ENCODE assay signal across 1 cellular context in the genomic region with DNA sequence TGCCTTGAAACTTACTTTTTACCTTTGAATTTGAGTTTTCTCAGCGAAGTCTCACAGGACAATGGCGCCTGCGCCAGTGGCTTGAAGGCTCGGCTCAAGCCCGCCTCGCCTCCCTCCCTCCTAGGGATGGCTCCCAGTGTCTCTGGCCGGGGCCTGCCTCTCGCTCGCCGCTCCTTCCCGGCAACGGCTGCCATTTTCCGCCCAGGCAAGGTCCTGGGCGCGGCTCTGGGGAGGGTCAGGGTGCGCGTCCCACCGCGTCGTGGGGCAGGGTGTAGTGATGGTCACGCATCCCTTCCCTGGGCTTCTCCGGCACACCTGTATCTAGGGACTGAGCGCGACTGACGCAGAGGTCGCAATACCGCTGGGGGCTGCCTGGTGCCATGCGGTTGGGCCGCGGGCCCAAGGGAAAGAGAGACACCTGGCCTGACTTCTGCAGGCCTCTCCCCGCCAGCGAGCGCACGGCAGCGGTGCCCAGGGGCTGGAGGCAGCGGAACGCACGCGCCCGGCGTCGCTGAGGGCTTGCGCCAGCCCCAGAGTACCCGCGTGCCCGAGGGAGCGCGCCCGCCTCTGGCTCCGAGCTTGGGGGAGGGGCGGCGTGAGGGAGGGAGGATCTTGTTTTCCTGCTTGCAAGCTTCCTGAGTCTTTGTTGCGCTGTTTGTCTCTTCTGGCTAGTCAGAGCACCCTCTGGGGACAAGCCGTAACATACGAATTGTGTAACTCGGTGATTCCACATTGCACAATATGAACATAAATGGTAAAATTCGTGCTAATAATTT.
TF ChIP-seq lines count a peak whose summit lies in the region.

No MANE protein-coding gene starts in this region.

TF ChIP-seq in HepG2, 621 proteins besides CTCF, POLR2A, EP300 and RAD21 (continued from another document and continues in another):
- TF ChIP-seq, protein P1, sequence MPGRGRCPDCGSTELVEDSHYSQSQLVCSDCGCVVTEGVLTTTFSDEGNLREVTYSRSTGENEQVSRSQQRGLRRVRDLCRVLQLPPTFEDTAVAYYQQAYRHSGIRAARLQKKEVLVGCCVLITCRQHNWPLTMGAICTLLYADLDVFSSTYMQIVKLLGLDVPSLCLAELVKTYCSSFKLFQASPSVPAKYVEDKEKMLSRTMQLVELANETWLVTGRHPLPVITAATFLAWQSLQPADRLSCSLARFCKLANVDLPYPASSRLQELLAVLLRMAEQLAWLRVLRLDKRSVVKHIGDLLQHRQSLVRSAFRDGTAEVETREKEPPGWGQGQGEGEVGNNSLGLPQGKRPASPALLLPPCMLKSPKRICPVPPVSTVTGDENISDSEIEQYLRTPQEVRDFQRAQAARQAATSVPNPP (CRISPR knock-in tag; IDR thresholded peaks at IDR 0.05), result no peak
- TF ChIP-seq HOXA9 (CRISPR knock-in tag; IDR thresholded peaks at IDR 0.05; ENCODE audit: borderline replicate concordance) (no peak), HMG20A (CRISPR knock-in tag; IDR thresholded peaks at IDR 0.05; ENCODE audit: borderline replicate concordance) (peak; percentile 38; the same call in 1 of the 2 replicates), BHLHE40 (IDR thresholded peaks at IDR 0.05; ENCODE audit: low read length) (no peak), XBP1 (CRISPR knock-in tag; IDR thresholded peaks at IDR 0.05) (no peak), ZKSCAN5 (CRISPR knock-in tag; IDR thresholded peaks at IDR 0.05) (no peak), ZNF773 (CRISPR knock-in tag; IDR thresholded peaks at IDR 0.05; ENCODE audit: borderline replicate concordance) (no peak), HIVEP1 (CRISPR knock-in tag; IDR thresholded peaks at IDR 0.05) (no peak), HMGA1 (CRISPR knock-in tag; conservative IDR thresholded peaks at IDR 0.05) (no peak), POLR2G (IDR thresholded peaks at IDR 0.05; ENCODE audit: low read depth, low read length) (no peak), SUZ12 (IDR thresholded peaks at IDR 0.05; ENCODE audit: low read depth, low read length) (no peak), GABPB1 (CRISPR knock-in tag; IDR thresholded peaks at IDR 0.05) (peak; percentile 74; the same call in 1 of the 2 replicates), ZNF256 (CRISPR knock-in tag; conservative IDR thresholded peaks at IDR 0.05) (0 out of 2 replicates have a peak, but pooled peaks have one; percentile 44), ETV5 (CRISPR knock-in tag; IDR thresholded peaks at IDR 0.05; ENCODE audit: borderline replicate concordance) (peak; percentile 38; the same call in 1 of the 2 replicates), ZNF296 (CRISPR knock-in tag; conservative IDR thresholded peaks at IDR 0.05) (no peak), SOX13 (IDR thresholded peaks at IDR 0.05) (no peak), SOX13 (CRISPR knock-in tag; conservative IDR thresholded peaks at IDR 0.05 in 1 of 2, IDR thresholded peaks at IDR 0.05 in 1 of 2) (peak in 1 of 2 experiments; percentile 37; a peak in 1 of 4 replicates), ZMAT3 (CRISPR knock-in tag; conservative IDR thresholded peaks at IDR 0.05) (no peak), PHF8 (CRISPR knock-in tag; IDR thresholded peaks at IDR 0.05) (peak; percentile 39; the same call in 1 of the 2 replicates), PHF20 (CRISPR knock-in tag; IDR thresholded peaks at IDR 0.05) (no peak), ZNF3 (CRISPR knock-in tag; IDR thresholded peaks at IDR 0.05) (no peak), RBM39 (IDR thresholded peaks at IDR 0.05; ENCODE audit: low read depth, low read length, poor library complexity, severe bottlenecking) (no peak), MTF1 (CRISPR knock-in tag; IDR thresholded peaks at IDR 0.05) (no peak), ZFP41 (CRISPR knock-in tag; IDR thresholded peaks at IDR 0.05; ENCODE audit: borderline replicate concordance) (no peak), CEBPB (IDR thresholded peaks at IDR 0.05; ENCODE audit: borderline replicate concordance, low read depth, low read length) (peak; percentile 92), MYC (CRISPR knock-in tag; IDR thresholded peaks at IDR 0.05; ENCODE audit: borderline replicate concordance) (peak; percentile 76; the same call in 1 of the 2 replicates), ZNF253 (CRISPR knock-in tag; IDR thresholded peaks at IDR 0.05; ENCODE audit: borderline replicate concordance) (no peak), ZNF431 (CRISPR knock-in tag; IDR thresholded peaks at IDR 0.05; ENCODE audit: borderline replicate concordance, low read depth) (no peak), ZNF574 (CRISPR knock-in tag; IDR thresholded peaks at IDR 0.05) (peak; percentile 57; the same call in 1 of the 2 replicates), RAD51 (IDR thresholded peaks at IDR 0.05; ENCODE audit: borderline replicate concordance) (no peak), SMAD3 (CRISPR knock-in tag; IDR thresholded peaks at IDR 0.05) (no peak), SAP130 (CRISPR knock-in tag; IDR thresholded peaks at IDR 0.05; ENCODE audit: low read depth) (peak; percentile 65), ZNF329 (CRISPR knock-in tag; IDR thresholded peaks at IDR 0.05; ENCODE audit: low read depth) (0 out of 2 replicates have a peak, but pooled peaks have one; percentile 20), ZNF629 (CRISPR knock-in tag; conservative IDR thresholded peaks at IDR 0.05) (no peak), MTF2 (CRISPR knock-in tag; IDR thresholded peaks at IDR 0.05; ENCODE audit: borderline replicate concordance) (no peak), ZNF547 (CRISPR knock-in tag; IDR thresholded peaks at IDR 0.05) (no peak), SMAD9 (CRISPR knock-in tag; IDR thresholded peaks at IDR 0.05) (no peak), GFI1 (CRISPR knock-in tag; IDR thresholded peaks at IDR 0.05; ENCODE audit: borderline replicate concordance) (no peak), ZNF615 (CRISPR knock-in tag; IDR thresholded peaks at IDR 0.05; ENCODE audit: borderline replicate concordance) (no peak), FOSL2 (CRISPR knock-in tag; IDR thresholded peaks at IDR 0.05) (no peak), KLF9 (CRISPR knock-in tag; IDR thresholded peaks at IDR 0.05; ENCODE audit: low read depth) (no peak), ZNF552 (CRISPR knock-in tag; IDR thresholded peaks at IDR 0.05; ENCODE audit: borderline replicate concordance) (0 out of 2 replicates have a peak, but pooled peaks have one; percentile 54), ZNF607 (CRISPR knock-in tag; IDR thresholded peaks at IDR 0.05; ENCODE audit: borderline replicate concordance) (peak; percentile 47; the same call in 1 of the 2 replicates), ZFP36L2 (CRISPR knock-in tag; IDR thresholded peaks at IDR 0.05) (no peak), SMYD3 (CRISPR knock-in tag; IDR thresholded peaks at IDR 0.05) (no peak), ZNF232 (CRISPR knock-in tag; IDR thresholded peaks at IDR 0.05; ENCODE audit: borderline replicate concordance) (no peak), NCOA5 (CRISPR knock-in tag; IDR thresholded peaks at IDR 0.05) (no peak), ZNF367 (CRISPR knock-in tag; IDR thresholded peaks at IDR 0.05; ENCODE audit: borderline replicate concordance) (no peak)
- TF ChIP-seq, protein P2, sequence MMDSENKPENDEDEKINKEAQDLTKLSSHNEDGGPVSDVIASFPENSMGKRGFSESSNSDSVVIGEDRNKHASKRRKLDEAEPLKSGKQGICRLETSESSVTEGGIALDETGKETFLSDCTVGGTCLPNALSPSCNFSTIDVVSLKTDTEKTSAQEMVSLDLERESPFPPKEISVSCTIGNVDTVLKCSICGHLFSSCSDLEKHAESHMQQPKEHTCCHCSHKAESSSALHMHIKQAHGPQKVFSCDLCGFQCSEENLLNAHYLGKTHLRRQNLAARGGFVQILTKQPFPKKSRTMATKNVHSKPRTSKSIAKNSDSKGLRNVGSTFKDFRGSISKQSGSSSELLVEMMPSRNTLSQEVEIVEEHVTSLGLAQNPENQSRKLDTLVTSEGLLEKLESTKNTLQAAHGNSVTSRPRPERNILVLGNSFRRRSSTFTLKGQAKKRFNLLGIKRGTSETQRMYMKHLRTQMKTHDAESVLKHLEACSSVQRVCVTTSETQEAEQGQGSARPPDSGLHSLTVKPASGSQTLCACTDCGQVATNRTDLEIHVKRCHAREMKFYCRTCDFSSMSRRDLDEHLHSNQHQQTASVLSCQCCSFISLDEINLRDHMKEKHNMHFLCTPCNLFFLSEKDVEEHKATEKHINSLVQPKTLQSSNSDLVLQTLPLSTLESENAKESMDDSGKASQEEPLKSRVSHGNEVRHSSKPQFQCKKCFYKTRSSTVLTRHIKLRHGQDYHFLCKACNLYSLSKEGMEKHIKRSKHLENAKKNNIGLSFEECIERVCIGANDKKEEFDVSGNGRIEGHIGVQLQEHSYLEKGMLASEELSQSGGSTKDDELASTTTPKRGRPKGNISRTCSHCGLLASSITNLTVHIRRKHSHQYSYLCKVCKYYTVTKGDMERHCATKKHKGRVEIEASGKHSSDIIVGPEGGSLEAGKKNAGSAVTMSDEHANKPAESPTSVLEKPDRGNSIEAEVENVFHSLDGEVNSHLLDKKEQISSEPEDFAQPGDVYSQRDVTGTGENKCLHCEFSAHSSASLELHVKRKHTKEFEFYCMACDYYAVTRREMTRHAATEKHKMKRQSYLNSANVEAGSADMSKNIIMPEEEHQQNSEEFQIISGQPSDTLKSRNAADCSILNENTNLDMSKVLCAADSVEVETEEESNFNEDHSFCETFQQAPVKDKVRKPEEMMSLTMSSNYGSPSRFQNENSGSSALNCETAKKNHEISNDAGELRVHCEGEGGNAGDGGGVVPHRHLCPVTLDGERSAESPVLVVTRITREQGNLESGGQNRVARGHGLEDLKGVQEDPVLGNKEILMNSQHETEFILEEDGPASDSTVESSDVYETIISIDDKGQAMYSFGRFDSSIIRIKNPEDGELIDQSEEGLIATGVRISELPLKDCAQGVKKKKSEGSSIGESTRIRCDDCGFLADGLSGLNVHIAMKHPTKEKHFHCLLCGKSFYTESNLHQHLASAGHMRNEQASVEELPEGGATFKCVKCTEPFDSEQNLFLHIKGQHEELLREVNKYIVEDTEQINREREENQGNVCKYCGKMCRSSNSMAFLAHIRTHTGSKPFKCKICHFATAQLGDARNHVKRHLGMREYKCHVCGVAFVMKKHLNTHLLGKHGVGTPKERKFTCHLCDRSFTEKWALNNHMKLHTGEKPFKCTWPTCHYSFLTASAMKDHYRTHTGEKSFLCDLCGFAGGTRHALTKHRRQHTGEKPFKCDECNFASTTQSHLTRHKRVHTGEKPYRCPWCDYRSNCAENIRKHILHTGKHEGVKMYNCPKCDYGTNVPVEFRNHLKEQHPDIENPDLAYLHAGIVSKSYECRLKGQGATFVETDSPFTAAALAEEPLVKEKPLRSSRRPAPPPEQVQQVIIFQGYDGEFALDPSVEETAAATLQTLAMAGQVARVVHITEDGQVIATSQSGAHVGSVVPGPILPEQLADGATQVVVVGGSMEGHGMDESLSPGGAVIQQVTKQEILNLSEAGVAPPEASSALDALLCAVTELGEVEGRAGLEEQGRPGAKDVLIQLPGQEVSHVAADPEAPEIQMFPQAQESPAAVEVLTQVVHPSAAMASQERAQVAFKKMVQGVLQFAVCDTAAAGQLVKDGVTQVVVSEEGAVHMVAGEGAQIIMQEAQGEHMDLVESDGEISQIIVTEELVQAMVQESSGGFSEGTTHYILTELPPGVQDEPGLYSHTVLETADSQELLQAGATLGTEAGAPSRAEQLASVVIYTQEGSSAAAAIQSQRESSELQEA (CRISPR knock-in tag; IDR thresholded peaks at IDR 0.05; ENCODE audit: not compliant biosample characterization), result peak; percentile 50
- TF ChIP-seq, protein P3, sequence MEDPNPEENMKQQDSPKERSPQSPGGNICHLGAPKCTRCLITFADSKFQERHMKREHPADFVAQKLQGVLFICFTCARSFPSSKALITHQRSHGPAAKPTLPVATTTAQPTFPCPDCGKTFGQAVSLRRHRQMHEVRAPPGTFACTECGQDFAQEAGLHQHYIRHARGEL (CRISPR knock-in tag; IDR thresholded peaks at IDR 0.05), result no peak
- TF ChIP-seq, protein P4, sequence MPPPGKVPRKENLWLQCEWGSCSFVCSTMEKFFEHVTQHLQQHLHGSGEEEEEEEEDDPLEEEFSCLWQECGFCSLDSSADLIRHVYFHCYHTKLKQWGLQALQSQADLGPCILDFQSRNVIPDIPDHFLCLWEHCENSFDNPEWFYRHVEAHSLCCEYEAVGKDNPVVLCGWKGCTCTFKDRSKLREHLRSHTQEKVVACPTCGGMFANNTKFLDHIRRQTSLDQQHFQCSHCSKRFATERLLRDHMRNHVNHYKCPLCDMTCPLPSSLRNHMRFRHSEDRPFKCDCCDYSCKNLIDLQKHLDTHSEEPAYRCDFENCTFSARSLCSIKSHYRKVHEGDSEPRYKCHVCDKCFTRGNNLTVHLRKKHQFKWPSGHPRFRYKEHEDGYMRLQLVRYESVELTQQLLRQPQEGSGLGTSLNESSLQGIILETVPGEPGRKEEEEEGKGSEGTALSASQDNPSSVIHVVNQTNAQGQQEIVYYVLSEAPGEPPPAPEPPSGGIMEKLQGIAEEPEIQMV (CRISPR knock-in tag; IDR thresholded peaks at IDR 0.05; ENCODE audit: low read depth), result no peak
- TF ChIP-seq, protein P5, sequence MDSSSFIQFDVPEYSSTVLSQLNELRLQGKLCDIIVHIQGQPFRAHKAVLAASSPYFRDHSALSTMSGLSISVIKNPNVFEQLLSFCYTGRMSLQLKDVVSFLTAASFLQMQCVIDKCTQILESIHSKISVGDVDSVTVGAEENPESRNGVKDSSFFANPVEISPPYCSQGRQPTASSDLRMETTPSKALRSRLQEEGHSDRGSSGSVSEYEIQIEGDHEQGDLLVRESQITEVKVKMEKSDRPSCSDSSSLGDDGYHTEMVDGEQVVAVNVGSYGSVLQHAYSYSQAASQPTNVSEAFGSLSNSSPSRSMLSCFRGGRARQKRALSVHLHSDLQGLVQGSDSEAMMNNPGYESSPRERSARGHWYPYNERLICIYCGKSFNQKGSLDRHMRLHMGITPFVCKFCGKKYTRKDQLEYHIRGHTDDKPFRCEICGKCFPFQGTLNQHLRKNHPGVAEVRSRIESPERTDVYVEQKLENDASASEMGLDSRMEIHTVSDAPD (CRISPR knock-in tag; IDR thresholded peaks at IDR 0.05), result no peak
